1 cellular context compared by ENCODE assay signal in genomic region chr6:36724514-36725385, GRCh38.
TF ChIP-seq lines count a peak whose summit lies in the region.

No MANE protein-coding gene starts in this region.

TF ChIP-seq in GM12878, 131 proteins besides CTCF, POLR2A, EP300 and RAD21 (continued from another document and continues in another):
- TF ChIP-seq, protein P1, sequence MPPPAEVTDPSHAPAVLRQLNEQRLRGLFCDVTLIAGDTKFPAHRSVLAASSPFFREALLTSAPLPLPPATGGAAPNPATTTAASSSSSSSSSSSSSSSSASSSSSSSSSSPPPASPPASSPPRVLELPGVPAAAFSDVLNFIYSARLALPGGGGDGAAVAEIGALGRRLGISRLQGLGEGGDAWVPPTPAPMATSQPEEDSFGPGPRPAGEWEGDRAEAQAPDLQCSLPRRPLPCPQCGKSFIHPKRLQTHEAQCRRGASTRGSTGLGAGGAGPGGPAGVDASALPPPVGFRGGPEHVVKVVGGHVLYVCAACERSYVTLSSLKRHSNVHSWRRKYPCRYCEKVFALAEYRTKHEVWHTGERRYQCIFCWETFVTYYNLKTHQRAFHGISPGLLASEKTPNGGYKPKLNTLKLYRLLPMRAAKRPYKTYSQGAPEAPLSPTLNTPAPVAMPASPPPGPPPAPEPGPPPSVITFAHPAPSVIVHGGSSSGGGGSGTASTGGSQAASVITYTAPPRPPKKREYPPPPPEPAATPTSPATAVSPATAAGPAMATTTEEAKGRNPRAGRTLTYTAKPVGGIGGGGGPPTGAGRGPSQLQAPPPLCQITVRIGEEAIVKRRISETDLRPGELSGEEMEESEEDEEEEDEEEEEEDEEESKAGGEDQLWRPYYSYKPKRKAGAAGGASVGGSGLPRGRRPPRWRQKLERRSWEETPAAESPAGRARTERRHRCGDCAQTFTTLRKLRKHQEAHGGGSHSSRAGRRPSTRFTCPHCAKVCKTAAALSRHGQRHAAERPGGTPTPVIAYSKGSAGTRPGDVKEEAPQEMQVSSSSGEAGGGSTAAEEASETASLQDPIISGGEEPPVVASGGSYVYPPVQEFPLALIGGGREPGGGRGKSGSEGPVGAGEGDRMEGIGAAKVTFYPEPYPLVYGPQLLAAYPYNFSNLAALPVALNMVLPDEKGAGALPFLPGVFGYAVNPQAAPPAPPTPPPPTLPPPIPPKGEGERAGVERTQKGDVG (CRISPR knock-in tag; IDR thresholded peaks at IDR 0.05) = no peak
- TF ChIP-seq, protein P2, sequence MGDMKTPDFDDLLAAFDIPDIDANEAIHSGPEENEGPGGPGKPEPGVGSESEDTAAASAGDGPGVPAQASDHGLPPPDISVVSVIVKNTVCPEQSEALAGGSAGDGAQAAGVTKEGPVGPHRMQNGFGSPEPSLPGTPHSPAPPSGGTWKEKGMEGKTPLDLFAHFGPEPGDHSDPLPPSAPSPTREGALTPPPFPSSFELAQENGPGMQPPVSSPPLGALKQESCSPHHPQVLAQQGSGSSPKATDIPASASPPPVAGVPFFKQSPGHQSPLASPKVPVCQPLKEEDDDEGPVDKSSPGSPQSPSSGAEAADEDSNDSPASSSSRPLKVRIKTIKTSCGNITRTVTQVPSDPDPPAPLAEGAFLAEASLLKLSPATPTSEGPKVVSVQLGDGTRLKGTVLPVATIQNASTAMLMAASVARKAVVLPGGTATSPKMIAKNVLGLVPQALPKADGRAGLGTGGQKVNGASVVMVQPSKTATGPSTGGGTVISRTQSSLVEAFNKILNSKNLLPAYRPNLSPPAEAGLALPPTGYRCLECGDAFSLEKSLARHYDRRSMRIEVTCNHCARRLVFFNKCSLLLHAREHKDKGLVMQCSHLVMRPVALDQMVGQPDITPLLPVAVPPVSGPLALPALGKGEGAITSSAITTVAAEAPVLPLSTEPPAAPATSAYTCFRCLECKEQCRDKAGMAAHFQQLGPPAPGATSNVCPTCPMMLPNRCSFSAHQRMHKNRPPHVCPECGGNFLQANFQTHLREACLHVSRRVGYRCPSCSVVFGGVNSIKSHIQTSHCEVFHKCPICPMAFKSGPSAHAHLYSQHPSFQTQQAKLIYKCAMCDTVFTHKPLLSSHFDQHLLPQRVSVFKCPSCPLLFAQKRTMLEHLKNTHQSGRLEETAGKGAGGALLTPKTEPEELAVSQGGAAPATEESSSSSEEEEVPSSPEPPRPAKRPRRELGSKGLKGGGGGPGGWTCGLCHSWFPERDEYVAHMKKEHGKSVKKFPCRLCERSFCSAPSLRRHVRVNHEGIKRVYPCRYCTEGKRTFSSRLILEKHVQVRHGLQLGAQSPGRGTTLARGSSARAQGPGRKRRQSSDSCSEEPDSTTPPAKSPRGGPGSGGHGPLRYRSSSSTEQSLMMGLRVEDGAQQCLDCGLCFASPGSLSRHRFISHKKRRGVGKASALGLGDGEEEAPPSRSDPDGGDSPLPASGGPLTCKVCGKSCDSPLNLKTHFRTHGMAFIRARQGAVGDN (IDR thresholded peaks at IDR 0.05) = no peak
- TF ChIP-seq NBN (IDR thresholded peaks at IDR 0.05) = 0 out of 2 replicates have a peak, but pooled peaks have one; percentile 35
- TF ChIP-seq ZNF274 (IDR thresholded peaks at IDR 0.05; ENCODE audit: insufficient read depth, insufficient read length) = no peak
- TF ChIP-seq MYC (IDR thresholded peaks at IDR 0.05; ENCODE audit: insufficient read depth, insufficient read length, insufficient replicate concordance, low read length, severe bottlenecking) = no peak
- no peak for TF ChIP-seq DPF2 (IDR thresholded peaks at IDR 0.05)
- TF ChIP-seq, protein P3, sequence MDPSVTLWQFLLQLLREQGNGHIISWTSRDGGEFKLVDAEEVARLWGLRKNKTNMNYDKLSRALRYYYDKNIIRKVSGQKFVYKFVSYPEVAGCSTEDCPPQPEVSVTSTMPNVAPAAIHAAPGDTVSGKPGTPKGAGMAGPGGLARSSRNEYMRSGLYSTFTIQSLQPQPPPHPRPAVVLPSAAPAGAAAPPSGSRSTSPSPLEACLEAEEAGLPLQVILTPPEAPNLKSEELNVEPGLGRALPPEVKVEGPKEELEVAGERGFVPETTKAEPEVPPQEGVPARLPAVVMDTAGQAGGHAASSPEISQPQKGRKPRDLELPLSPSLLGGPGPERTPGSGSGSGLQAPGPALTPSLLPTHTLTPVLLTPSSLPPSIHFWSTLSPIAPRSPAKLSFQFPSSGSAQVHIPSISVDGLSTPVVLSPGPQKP (IDR thresholded peaks at IDR 0.05; ENCODE audit: low read depth, low read length) = no peak
- TF ChIP-seq E2F4 (IDR thresholded peaks at IDR 0.05; ENCODE audit: low read depth, low read length) = no peak
- no peak for TF ChIP-seq JUND (IDR thresholded peaks at IDR 0.05; ENCODE audit: low read depth, low read length)
- TF ChIP-seq, protein P4, sequence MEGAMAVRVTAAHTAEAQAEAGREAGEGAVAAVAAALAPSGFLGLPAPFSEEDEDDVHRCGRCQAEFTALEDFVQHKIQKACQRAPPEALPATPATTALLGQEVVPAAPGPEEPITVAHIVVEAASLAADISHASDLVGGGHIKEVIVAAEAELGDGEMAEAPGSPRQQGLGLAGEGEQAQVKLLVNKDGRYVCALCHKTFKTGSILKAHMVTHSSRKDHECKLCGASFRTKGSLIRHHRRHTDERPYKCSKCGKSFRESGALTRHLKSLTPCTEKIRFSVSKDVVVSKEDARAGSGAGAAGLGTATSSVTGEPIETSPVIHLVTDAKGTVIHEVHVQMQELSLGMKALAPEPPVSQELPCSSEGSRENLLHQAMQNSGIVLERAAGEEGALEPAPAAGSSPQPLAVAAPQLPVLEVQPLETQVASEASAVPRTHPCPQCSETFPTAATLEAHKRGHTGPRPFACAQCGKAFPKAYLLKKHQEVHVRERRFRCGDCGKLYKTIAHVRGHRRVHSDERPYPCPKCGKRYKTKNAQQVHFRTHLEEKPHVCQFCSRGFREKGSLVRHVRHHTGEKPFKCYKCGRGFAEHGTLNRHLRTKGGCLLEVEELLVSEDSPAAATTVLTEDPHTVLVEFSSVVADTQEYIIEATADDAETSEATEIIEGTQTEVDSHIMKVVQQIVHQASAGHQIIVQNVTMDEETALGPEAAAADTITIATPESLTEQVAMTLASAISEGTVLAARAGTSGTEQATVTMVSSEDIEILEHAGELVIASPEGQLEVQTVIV (IDR thresholded peaks at IDR 0.05; ENCODE audit: borderline replicate concordance, partially characterized antibody) = no peak
- peak; percentile 73 for TF ChIP-seq SMC3 (IDR thresholded peaks at IDR 0.05; ENCODE audit: borderline replicate concordance, low read length)
- no peak for TF ChIP-seq SUZ12 (IDR thresholded peaks at IDR 0.05; ENCODE audit: unreplicated experiment)
- TF ChIP-seq YBX1 (IDR thresholded peaks at IDR 0.05) = no peak
- no peak for TF ChIP-seq SP1 (IDR thresholded peaks at IDR 0.05; ENCODE audit: low read depth, low read length)
- TF ChIP-seq POU2F2 (IDR thresholded peaks at IDR 0.05; ENCODE audit: borderline replicate concordance, low read depth, low read length) = no peak
- TF ChIP-seq, protein P5, sequence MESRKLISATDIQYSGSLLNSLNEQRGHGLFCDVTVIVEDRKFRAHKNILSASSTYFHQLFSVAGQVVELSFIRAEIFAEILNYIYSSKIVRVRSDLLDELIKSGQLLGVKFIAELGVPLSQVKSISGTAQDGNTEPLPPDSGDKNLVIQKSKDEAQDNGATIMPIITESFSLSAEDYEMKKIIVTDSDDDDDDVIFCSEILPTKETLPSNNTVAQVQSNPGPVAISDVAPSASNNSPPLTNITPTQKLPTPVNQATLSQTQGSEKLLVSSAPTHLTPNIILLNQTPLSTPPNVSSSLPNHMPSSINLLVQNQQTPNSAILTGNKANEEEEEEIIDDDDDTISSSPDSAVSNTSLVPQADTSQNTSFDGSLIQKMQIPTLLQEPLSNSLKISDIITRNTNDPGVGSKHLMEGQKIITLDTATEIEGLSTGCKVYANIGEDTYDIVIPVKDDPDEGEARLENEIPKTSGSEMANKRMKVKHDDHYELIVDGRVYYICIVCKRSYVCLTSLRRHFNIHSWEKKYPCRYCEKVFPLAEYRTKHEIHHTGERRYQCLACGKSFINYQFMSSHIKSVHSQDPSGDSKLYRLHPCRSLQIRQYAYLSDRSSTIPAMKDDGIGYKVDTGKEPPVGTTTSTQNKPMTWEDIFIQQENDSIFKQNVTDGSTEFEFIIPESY (IDR thresholded peaks at IDR 0.05) = no peak
- no peak for TF ChIP-seq KAT2A (conservative IDR thresholded peaks at IDR 0.05; ENCODE audit: control insufficient read depth, low read depth, low read length)
- no peak for TF ChIP-seq RFX5 (IDR thresholded peaks at IDR 0.05; ENCODE audit: low read depth, low read length)
- TF ChIP-seq USF1 (IDR thresholded peaks at IDR 0.05; ENCODE audit: borderline replicate concordance, extremely low read length, insufficient read depth, low read depth, low read length) = no peak
- no peak for TF ChIP-seq TAF1 (IDR thresholded peaks at IDR 0.05; ENCODE audit: borderline replicate concordance, low read depth, low read length)
- TF ChIP-seq BMI1 (IDR thresholded peaks at IDR 0.05; ENCODE audit: borderline replicate concordance) = peak; percentile 21; the same call in 1 of the 2 replicates
- TF ChIP-seq CHD2 (IDR thresholded peaks at IDR 0.05; ENCODE audit: borderline replicate concordance, low read depth, low read length) = no peak
- TF ChIP-seq RELA (IDR thresholded peaks at IDR 0.05; ENCODE audit: borderline replicate concordance, partially characterized antibody) = no peak
- no peak for TF ChIP-seq GABPA (IDR thresholded peaks at IDR 0.05; ENCODE audit: low read depth)
- TF ChIP-seq, protein P6, sequence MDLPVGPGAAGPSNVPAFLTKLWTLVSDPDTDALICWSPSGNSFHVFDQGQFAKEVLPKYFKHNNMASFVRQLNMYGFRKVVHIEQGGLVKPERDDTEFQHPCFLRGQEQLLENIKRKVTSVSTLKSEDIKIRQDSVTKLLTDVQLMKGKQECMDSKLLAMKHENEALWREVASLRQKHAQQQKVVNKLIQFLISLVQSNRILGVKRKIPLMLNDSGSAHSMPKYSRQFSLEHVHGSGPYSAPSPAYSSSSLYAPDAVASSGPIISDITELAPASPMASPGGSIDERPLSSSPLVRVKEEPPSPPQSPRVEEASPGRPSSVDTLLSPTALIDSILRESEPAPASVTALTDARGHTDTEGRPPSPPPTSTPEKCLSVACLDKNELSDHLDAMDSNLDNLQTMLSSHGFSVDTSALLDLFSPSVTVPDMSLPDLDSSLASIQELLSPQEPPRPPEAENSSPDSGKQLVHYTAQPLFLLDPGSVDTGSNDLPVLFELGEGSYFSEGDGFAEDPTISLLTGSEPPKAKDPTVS (IDR thresholded peaks at IDR 0.05; ENCODE audit: low read depth, low read length) = no peak
- TF ChIP-seq CBFB (IDR thresholded peaks at IDR 0.05; ENCODE audit: low read depth) = 0 out of 2 replicates have a peak, but pooled peaks have one; percentile 16
- TF ChIP-seq, protein P7, sequence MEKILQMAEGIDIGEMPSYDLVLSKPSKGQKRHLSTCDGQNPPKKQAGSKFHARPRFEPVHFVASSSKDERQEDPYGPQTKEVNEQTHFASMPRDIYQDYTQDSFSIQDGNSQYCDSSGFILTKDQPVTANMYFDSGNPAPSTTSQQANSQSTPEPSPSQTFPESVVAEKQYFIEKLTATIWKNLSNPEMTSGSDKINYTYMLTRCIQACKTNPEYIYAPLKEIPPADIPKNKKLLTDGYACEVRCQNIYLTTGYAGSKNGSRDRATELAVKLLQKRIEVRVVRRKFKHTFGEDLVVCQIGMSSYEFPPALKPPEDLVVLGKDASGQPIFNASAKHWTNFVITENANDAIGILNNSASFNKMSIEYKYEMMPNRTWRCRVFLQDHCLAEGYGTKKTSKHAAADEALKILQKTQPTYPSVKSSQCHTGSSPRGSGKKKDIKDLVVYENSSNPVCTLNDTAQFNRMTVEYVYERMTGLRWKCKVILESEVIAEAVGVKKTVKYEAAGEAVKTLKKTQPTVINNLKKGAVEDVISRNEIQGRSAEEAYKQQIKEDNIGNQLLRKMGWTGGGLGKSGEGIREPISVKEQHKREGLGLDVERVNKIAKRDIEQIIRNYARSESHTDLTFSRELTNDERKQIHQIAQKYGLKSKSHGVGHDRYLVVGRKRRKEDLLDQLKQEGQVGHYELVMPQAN (conservative IDR thresholded peaks at IDR 0.05) = no peak
- no peak for TF ChIP-seq IRF5 (IDR thresholded peaks at IDR 0.05; ENCODE audit: borderline replicate concordance)
- TF ChIP-seq STAT3 (IDR thresholded peaks at IDR 0.05; ENCODE audit: low read depth, low read length) = no peak
- TF ChIP-seq CREM (IDR thresholded peaks at IDR 0.05; ENCODE audit: low read depth) = no peak
- TF ChIP-seq MXI1 (IDR thresholded peaks at IDR 0.05; ENCODE audit: low read depth, low read length) = no peak
- TF ChIP-seq NR2F1 (conservative IDR thresholded peaks at IDR 0.05) = peak; percentile 46; the same call in 1 of the 2 replicates
- TF ChIP-seq JUNB (IDR thresholded peaks at IDR 0.05) = no peak
- TF ChIP-seq TBL1XR1 (IDR thresholded peaks at IDR 0.05; ENCODE audit: low read depth, low read length) = no peak
- no peak for TF ChIP-seq SKIL (IDR thresholded peaks at IDR 0.05; ENCODE audit: low read depth, poor library complexity, severe bottlenecking)
